ENCODE assay signal across 9 cellular contexts in the genomic region with DNA sequence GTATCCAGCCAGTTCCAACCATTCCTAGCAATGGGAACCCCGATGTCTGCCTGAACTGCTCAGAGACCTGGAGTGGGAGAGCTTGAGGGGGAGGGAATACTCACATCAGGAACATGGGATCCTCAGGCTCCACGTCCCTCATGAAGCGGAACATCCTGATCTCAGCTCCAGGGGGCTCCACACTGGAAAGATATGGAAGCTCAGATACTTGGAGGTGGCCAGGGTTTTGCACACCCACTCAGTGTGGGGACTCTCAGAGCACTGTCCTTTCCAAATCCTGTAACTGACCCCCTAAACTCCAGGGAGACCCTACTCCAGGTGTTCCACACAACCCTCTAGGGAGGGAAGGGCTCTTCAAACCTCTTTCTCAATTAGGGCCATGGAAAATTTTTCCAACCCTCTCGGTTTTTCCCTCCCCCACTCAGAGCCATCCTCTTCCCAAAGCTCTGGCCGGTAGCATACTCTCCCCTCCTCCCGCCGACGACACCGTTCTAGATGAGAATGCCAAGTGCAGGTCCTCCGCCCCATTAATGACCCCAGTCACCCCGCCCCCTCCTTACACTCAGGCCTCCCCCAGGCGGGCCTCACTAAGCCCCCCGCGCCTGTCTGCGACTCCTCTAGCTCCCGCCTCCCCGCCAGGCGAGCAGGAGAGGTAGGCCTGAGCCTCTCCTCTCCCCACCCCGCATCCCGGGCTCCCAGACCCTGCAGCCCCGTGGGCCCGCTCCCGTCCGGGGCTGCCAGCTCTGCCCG. TPM values are rescaled to one million over a fixed set of nuclear protein-coding genes. Genes with fewer than 3 reads are reported as not detected.
DNase-seq lines count a peak whose midpoint lies in the region; ATAC-seq lines count a peak whose summit lies in the region.
"Had no signal": no experiment of that assay in that cellular context is flagged by ENCODE, and none has a peak within 500 bp of the region (broad histone marks: within the 10 kb centered on the region; RNA-seq: fewer than 3 reads in every experiment).

No MANE protein-coding gene starts in this region.

- H3K36me3 ChIP-seq in iPS DF 6.9 (ENCODE audit: control insufficient read depth, insufficient read depth, low read length) = peaks cover 32% of the 10 kb centered on the region

- intact Hi-C loops in sciatic nerve (cut with DNase I) = loop anchor here (10.0 kb wide), 1 partner anchor 72 kb away; a partner anchor contains a TSS

- no peaks in the 10 kb centered on the region; the same call in 1 of the 2 replicates for H3K9me3 ChIP-seq in iPS DF 6.9 (ENCODE audit: control insufficient read depth, insufficient read depth, low read length)

- no peaks in the 10 kb centered on the region for H3K27me3 ChIP-seq in iPS DF 6.9 (ENCODE audit: control insufficient read depth, insufficient read depth, low read length)

- peak; percentile 2 for ATAC-seq in sciatic nerve
- no peak for ATAC-seq in HG02610 (IDR thresholded peaks at IDR 0.05; ENCODE audit: unreplicated experiment)

- H3K9me3 Mint-ChIP-seq in activated naive CD4-positive, alpha-beta T cell treated with anti-CD3 and anti-CD28 coated beads, Interleukin-2, amount 10 ng/mL, durations not matched to agents 7 days and 5 days = no peaks in the 10 kb centered on the region

- peak overlapping the region; percentile 97 for H3K27ac Mint-ChIP-seq in activated naive CD4-positive, alpha-beta T cell treated with anti-CD3 and anti-CD28 coated beads, Interleukin-2, amount 10 ng/mL, durations not matched to agents 7 days and 5 days

- H3K36me3 Mint-ChIP-seq in activated naive CD4-positive, alpha-beta T cell treated with anti-CD3 and anti-CD28 coated beads, Interleukin-2, amount 10 ng/mL, durations not matched to agents 7 days and 5 days = peaks cover 39% of the 10 kb centered on the region

- H3K27ac ChIP-seq in iPS DF 6.9 (ENCODE audit: low read length) = no peak overlapping the region

- CTCF ChIA-PET in activated naive CD4-positive, alpha-beta T cell treated with anti-CD3 and anti-CD28 coated beads, Interleukin-2, amount 10 ng/mL, durations not matched to agents 7 days and 5 days (lab: Charles Lee) = interaction anchor here (0.5 to 5.0 kb wide), 20 partner anchors 7 to 316 kb away, joined by 3 to 91 read pairs (median 8); a partner anchor contains a TSS

- no CpG with 5 or more reads among the region's 25 CpGs for WGBS in iPS DF 6.9 (ENCODE audit: insufficient coverage, insufficient read length)

- DNase-seq in activated naive CD4-positive, alpha-beta T cell treated with anti-CD3 and anti-CD28 coated beads, Interleukin-2, amount 10 ng/mL, durations not matched to agents 7 days and 5 days = peak; percentile 61
- no peak for DNase-seq in activated naive CD4-positive, alpha-beta T cell (lab: John Stamatoyannopoulos, UW)
- peak; percentile 55 for DNase-seq in NCI-H1694 treated with DMSO at 0.1 percent for 48 hours (lab: John Stamatoyannopoulos, UW)
- DNase-seq in amniotic stem cell (lab: John Stamatoyannopoulos, UW) = peak; percentile 46
- no peak for DNase-seq in iPS DF 6.9 (ENCODE audit: low read depth, low spot score)
- peak; percentile 78 for DNase-seq in sciatic nerve (ENCODE audit: low spot score)
- no peak for DNase-seq in NCI-H2029 (lab: John Stamatoyannopoulos, UW)

- peaks cover 36% of the 10 kb centered on the region for H3K4me1 Mint-ChIP-seq in activated naive CD4-positive, alpha-beta T cell treated with anti-CD3 and anti-CD28 coated beads, Interleukin-2, amount 10 ng/mL, durations not matched to agents 7 days and 5 days

- peaks cover 27% of the 10 kb centered on the region for H3K27me3 Mint-ChIP-seq in activated naive CD4-positive, alpha-beta T cell treated with anti-CD3 and anti-CD28 coated beads, Interleukin-2, amount 10 ng/mL, durations not matched to agents 7 days and 5 days

- H3K4me3 Mint-ChIP-seq in activated naive CD4-positive, alpha-beta T cell treated with anti-CD3 and anti-CD28 coated beads, Interleukin-2, amount 10 ng/mL, durations not matched to agents 7 days and 5 days = peak overlapping the region; percentile 89

- peak overlapping the region; percentile 91 for H3K4me3 ChIP-seq in iPS DF 6.9 (ENCODE audit: low read length)

- 0 out of 2 replicates have a peak, but pooled peaks cover 3% of the 10 kb centered on the region for H3K4me1 ChIP-seq in iPS DF 6.9 (ENCODE audit: control insufficient read depth, insufficient read depth, low read length)

RNA-seq across cellular contexts. Expression of a gene that starts 0.6 kb away (rescaled TPM):
- 98.6 TPM for total RNA-seq in sciatic nerve

RNA-seq across cellular contexts. Expression of a gene that starts 13.8 kb away (rescaled TPM):
- total RNA-seq in sciatic nerve = 352 TPM

RNA-seq across cellular contexts. Expression of a gene that starts 20.0 kb away (rescaled TPM):
- total RNA-seq in sciatic nerve = 3.4 TPM

RNA-seq across cellular contexts. Expression of a gene that starts 28.5 kb away (rescaled TPM):
- 47.4 TPM for total RNA-seq in sciatic nerve

RNA-seq across cellular contexts. Expression of a gene that starts 37.0 kb away (rescaled TPM):
- 20.6 TPM for total RNA-seq in sciatic nerve
- total RNA-seq: pulmonary artery endothelial cell had no signal

Comparison
In these comparisons a context has a peak if more than half of its experiments do, and no peak if none do; other contexts are left out.
1. DNase-seq: peak in activated naive CD4-positive, alpha-beta T cell treated with anti-CD3 and anti-CD28 coated beads, Interleukin-2, amount 10 ng/mL, durations not matched to agents 7 days and 5 days (single experiment), NCI-H1694 treated with DMSO at 0.1 percent for 48 hours (single experiment), amniotic stem cell (single experiment) and sciatic nerve (single experiment); none in activated naive CD4-positive, alpha-beta T cell (0 of 4), iPS DF 6.9 (single experiment) and NCI-H2029 (single experiment).